ENCODE assay signal across 17 cellular contexts in the genomic region with DNA sequence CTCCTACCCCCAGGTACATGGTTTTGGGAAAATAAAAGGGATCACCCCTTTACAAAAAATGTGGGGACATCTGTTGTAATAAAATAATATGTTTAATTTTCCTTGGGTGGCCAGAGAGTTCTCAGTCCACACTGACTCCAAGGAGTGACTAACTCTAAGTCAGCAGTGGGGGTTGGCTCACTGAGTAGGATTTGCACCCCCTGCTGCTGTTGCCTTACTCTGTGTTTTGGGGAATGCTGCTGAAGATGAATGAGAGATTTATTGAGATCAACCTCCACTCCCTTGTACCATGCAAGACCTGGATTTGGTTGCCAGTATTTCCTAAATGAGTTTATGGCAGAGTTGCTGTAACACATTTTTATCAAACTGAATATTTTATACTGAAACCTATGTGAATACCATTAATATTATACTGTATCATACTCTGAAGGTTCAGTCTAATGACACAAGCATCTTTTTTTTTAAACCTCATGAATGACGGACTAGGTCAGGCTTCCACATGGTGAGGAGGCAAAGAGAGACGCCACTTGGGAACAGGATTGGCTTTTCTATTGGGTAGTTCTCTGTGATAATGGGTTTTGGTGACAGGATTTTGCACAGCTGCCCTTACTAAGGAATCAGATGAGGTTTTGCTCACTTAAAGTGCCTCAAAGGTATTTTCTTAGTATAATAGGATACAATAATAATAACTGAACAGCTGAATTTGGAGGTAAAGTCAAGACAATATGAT.
DNase-seq lines count a peak whose midpoint lies in the region; FAIRE-seq and TF ChIP-seq lines count a peak whose summit lies in the region.
"Had no signal": no experiment of that assay in that cellular context is flagged by ENCODE, and none has a peak within 500 bp of the region (broad histone marks: within the 10 kb centered on the region; RNA-seq: fewer than 3 reads in every experiment).

No MANE protein-coding gene starts in this region.

- intact Hi-C loops in left ventricle myocardium inferior (cut with micrococcal nuclease): no loop called here

- no peak overlapping the region for H3K27ac Mint-ChIP-seq in astrocyte (ENCODE audit: unreplicated experiment)
- H3K27ac Mint-ChIP-seq: T-helper 2 cell treated with Interferon-gamma antibody and Interleukin-4, amounts not matched to agents 5 μg/mL and 100 μg/mL, for 36 hours had no signal

- no peak overlapping the region for H3K4me3 ChIP-seq in astrocyte (ENCODE audit: insufficient read depth, low read depth, low read length)
- no peak overlapping the region for H3K4me3 ChIP-seq in left ventricle myocardium inferior
- H3K4me3 ChIP-seq: transverse colon had no signal

- H3K4me2 ChIP-seq in astrocyte (ENCODE audit: low read length): peak overlapping the region; percentile 28

- no peak for TF ChIP-seq CTCF in astrocyte (IDR thresholded peaks at IDR 0.05; ENCODE audit: insufficient read depth, low read depth, low read length)
- no peak for TF ChIP-seq CTCF in left ventricle myocardium inferior (IDR thresholded peaks at IDR 0.05; ENCODE audit: borderline replicate concordance)

- H2AFZ ChIP-seq in astrocyte (ENCODE audit: low read depth, low read length): no peak overlapping the region

- H3K4me3 Mint-ChIP-seq in astrocyte (ENCODE audit: unreplicated experiment): no peak overlapping the region
- H3K4me3 Mint-ChIP-seq: T-helper 2 cell treated with Interferon-gamma antibody and Interleukin-4, amounts not matched to agents 5 μg/mL and 100 μg/mL, for 36 hours had no signal

- no peaks in the 10 kb centered on the region for H3K79me2 ChIP-seq in astrocyte (ENCODE audit: insufficient read depth, low read length)

- H3K9me3 Mint-ChIP-seq in astrocyte (ENCODE audit: unreplicated experiment): no peaks in the 10 kb centered on the region
- H3K9me3 Mint-ChIP-seq: T-helper 2 cell treated with Interferon-gamma antibody and Interleukin-4, amounts not matched to agents 5 μg/mL and 100 μg/mL, for 36 hours had no signal

- H3K4me1 Mint-ChIP-seq in astrocyte (ENCODE audit: low read depth, unreplicated experiment): peaks cover 4% of the 10 kb centered on the region

- no peaks in the 10 kb centered on the region for H3K36me3 Mint-ChIP-seq in astrocyte (ENCODE audit: low read depth, unreplicated experiment)

- H3K36me3 ChIP-seq in astrocyte (ENCODE audit: insufficient read depth, low read length) (no peaks in the 10 kb centered on the region), left ventricle myocardium inferior (no peaks in the 10 kb centered on the region)
- H3K36me3 ChIP-seq: transverse colon had no signal

- H3K9ac ChIP-seq in astrocyte (ENCODE audit: low read length): no peak overlapping the region

- no peaks in the 10 kb centered on the region for H3K27me3 ChIP-seq in astrocyte (ENCODE audit: insufficient read depth, low read length)
- no peaks in the 10 kb centered on the region for H3K27me3 ChIP-seq in left ventricle myocardium inferior (ENCODE audit: low read depth)
- H3K27me3 ChIP-seq: transverse colon had no signal

- H3K9me3 ChIP-seq in astrocyte (ENCODE audit: insufficient read depth, low read depth, low read length) (no peaks in the 10 kb centered on the region), left ventricle myocardium inferior (replicated peaks) (no peaks in the 10 kb centered on the region)
- H3K9me3 ChIP-seq: transverse colon had no signal

- H3K4me1 ChIP-seq in astrocyte (ENCODE audit: insufficient read depth, low read length) (peaks cover 11% of the 10 kb centered on the region), left ventricle myocardium inferior (peaks cover 10% of the 10 kb centered on the region)
- H3K4me1 ChIP-seq: transverse colon had no signal

- no peaks in the 10 kb centered on the region for H4K20me1 ChIP-seq in astrocyte (ENCODE audit: insufficient read depth, low read length)

- DNase-seq in A172 (ENCODE audit: low spot score) (peak; percentile 62), HCEC 1CT (peak; percentile 82), astrocyte (ENCODE audit: low read depth) (peak; percentile 59), left ventricle myocardium inferior (no peak), foreskin melanocyte (no peak), OCI-M2 (lab: John Stamatoyannopoulos, UW; ENCODE audit: unreplicated experiment) (no peak)
- DNase-seq in activated effector memory CD4-positive, alpha-beta T cell treated with Interleukin-2 at 50 U/mL for 16 hours: no peak
- no peak for DNase-seq in activated CD4-positive, CD25-positive, alpha-beta regulatory T cell (lab: John Stamatoyannopoulos, UW)
- DNase-seq: activated CD4-positive, alpha-beta T cell treated with anti-CD3 and anti-CD28 coated beads, Interleukin-2, amount 50 U/mL, for 48 hours; activated effector memory CD4-positive, alpha-beta T cell treated with anti-CD3 and anti-CD28 coated beads, Interleukin-2, amount 50 U/mL, for 16 hours; central memory CD4-positive, alpha-beta T cell; mammary epithelial cell; NCI-H1092 treated with DMSO at 0.1 percent for 48 hours; NCI-H446; stimulated activated CD4-positive, alpha-beta T cell treated with anti-CD3 and anti-CD28 coated beads, Interleukin-15, amount 100 ng/mL, for 24 hours; transverse colon had no signal

- no peak for FAIRE-seq in astrocyte (lab: Jason Lieb, UNC)

- H3K27ac ChIP-seq in astrocyte (ENCODE audit: low read depth, low read length): no peak overlapping the region
- H3K27ac ChIP-seq in left ventricle myocardium inferior (replicated peaks): peak overlapping the region; percentile 19
- H3K27ac ChIP-seq: transverse colon had no signal

- H3K27me3 Mint-ChIP-seq in astrocyte (ENCODE audit: low read depth, unreplicated experiment): peaks cover 10% of the 10 kb centered on the region

Comparison
In these comparisons a context has a peak if more than half of its experiments do, and no peak if none do; other contexts are left out.
1. DNase-seq: peak in A172 (single experiment), HCEC 1CT (single experiment) and astrocyte (single experiment); none in left ventricle myocardium inferior (single experiment), activated effector memory CD4-positive, alpha-beta T cell treated with Interleukin-2 at 50 U/mL for 16 hours (single experiment), foreskin melanocyte (single experiment), activated CD4-positive, CD25-positive, alpha-beta regulatory T cell (0 of 4) and OCI-M2 (single experiment).